25 cellular contexts compared by ENCODE assay signal in the genomic region with DNA sequence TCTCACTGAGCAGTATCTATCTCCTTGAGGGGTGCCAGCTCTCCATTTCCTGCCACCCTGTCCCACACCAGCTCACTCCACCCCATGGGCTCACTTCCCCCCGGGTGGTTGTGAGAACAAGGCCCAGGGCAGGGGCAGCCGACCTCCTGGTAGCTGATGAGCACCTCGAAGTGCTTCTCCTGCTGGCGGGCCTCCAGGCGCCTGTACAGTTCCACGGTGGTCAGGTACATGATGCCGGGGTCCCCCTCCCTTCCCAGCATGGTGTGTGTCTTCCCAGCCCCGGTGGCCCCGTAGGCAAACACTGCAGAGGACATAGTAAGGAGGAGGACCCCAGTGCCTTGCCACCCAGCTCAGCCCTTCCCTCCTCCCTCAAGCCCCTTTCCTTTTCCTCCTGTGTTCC. TPM values are rescaled to one million over a fixed set of nuclear protein-coding genes. Genes with fewer than 3 reads are reported as not detected.
"Had no signal": no experiment of that assay in that cellular context is flagged by ENCODE, and none has a peak within 500 bp of the region (broad histone marks: within the 10 kb centered on the region; RNA-seq: fewer than 3 reads in every experiment).

No MANE protein-coding gene starts in this region.

- H3K27me3 Mint-ChIP-seq: activated T-cell treated with anti-CD3 and anti-CD28 coated beads, Interleukin-2, amount 50 U/mL, for 24 hours; activated T-helper 17 cell treated with anti-CD3 and anti-CD28 coated beads, Interleukin-2, amount 50 U/mL, for 72 hours; naive thymus-derived CD4-positive, alpha-beta T cell had no signal

- H3K4me3 ChIP-seq: lung, neural progenitor cell, prostate gland, stomach, suprapubic skin, transverse colon, uterus had no signal

- H3K27me3 ChIP-seq: neural progenitor cell, stomach, suprapubic skin, transverse colon, uterus had no signal

- H3K4me1 ChIP-seq: neural progenitor cell, prostate gland, suprapubic skin, transverse colon, uterus had no signal

- ATAC-seq: activated T-helper 17 cell treated with anti-CD3 and anti-CD28 coated beads, Interleukin-2, amount 50 U/mL, for 72 hours; esophagus mucosa; left lobe of liver; naive thymus-derived CD4-positive, alpha-beta T cell had no signal

- H3K27ac ChIP-seq: neural progenitor cell, prostate gland, stomach, suprapubic skin, transverse colon, uterus had no signal

- H3K4me1 Mint-ChIP-seq: activated T-helper 17 cell treated with anti-CD3 and anti-CD28 coated beads, Interleukin-2, amount 50 U/mL, for 72 hours; neural progenitor cell had no signal

- H3K36me3 ChIP-seq: prostate gland, suprapubic skin, transverse colon, uterus had no signal

- H3K9me3 Mint-ChIP-seq: activated T-helper 17 cell treated with anti-CD3 and anti-CD28 coated beads, Interleukin-2, amount 50 U/mL, for 72 hours; naive thymus-derived CD4-positive, alpha-beta T cell had no signal

- H3K9me3 ChIP-seq: prostate gland, stomach, suprapubic skin, transverse colon, uterus had no signal

- H3K4me3 Mint-ChIP-seq: activated T-cell treated with anti-CD3 and anti-CD28 coated beads, Interleukin-2, amount 50 U/mL, for 24 hours; activated T-helper 17 cell treated with anti-CD3 and anti-CD28 coated beads, Interleukin-2, amount 50 U/mL, for 72 hours; brain; naive thymus-derived CD4-positive, alpha-beta T cell; neural progenitor cell had no signal

- H3K27ac Mint-ChIP-seq: activated T-cell treated with anti-CD3 and anti-CD28 coated beads, Interleukin-2, amount 50 U/mL, for 24 hours; activated T-helper 17 cell treated with anti-CD3 and anti-CD28 coated beads, Interleukin-2, amount 50 U/mL, for 72 hours; naive thymus-derived CD4-positive, alpha-beta T cell had no signal

- DNase-seq: activated CD4-positive, alpha-beta T cell treated with anti-CD3 and anti-CD28 coated beads for 1 hour; activated CD4-positive, alpha-beta T cell treated with anti-CD3 and anti-CD28 coated beads, Interleukin-2, amount 50 U/mL, for 4 hours; activated CD8-positive, alpha-beta memory T cell treated with anti-CD3 and anti-CD28 coated beads for 24 hours; activated CD8-positive, alpha-beta memory T cell treated with anti-CD3 and anti-CD28 coated beads, Interleukin-2, amount 50 U/mL, for 4 hours; activated naive CD4-positive, alpha-beta T cell treated with Interleukin-2 at 50 U/mL for 16 hours; activated T-cell treated with anti-CD3 and anti-CD28 coated beads, Interleukin-2, amount 50 U/mL, for 24 hours; effector memory CD4-positive, alpha-beta T cell; foreskin melanocyte; naive thymus-derived CD4-positive, alpha-beta T cell; stimulated activated CD4-positive, alpha-beta T cell treated with anti-CD3 and anti-CD28 coated beads, Interleukin-4, amount 100 ng/mL, for 24 hours; stomach; transverse colon; uterus had no signal

RNA-seq across cellular contexts. Expression of a gene that starts 12.5 kb away (rescaled TPM):
- polyA plus RNA-seq: naive thymus-derived CD4-positive, alpha-beta T cell had no signal

RNA-seq across cellular contexts. Expression of a gene that starts 19.8 kb away (rescaled TPM):
- total RNA-seq: activated T-helper 17 cell treated with anti-CD3 and anti-CD28 coated beads, Interleukin-2, amount 50 U/mL, for 72 hours; dermis microvascular lymphatic vessel endothelial cell; esophagus mucosa; kidney epithelial cell; naive thymus-derived CD4-positive, alpha-beta T cell; osteocyte had no signal

RNA-seq across cellular contexts. Expression of a gene that starts 33.0 kb away (rescaled TPM):
- total RNA-seq: suprapubic skin had no signal
- polyA plus RNA-seq: aorta; naive thymus-derived CD4-positive, alpha-beta T cell had no signal
